Comparison of ENCODE assay signal across 8 cellular contexts in the genomic region with DNA sequence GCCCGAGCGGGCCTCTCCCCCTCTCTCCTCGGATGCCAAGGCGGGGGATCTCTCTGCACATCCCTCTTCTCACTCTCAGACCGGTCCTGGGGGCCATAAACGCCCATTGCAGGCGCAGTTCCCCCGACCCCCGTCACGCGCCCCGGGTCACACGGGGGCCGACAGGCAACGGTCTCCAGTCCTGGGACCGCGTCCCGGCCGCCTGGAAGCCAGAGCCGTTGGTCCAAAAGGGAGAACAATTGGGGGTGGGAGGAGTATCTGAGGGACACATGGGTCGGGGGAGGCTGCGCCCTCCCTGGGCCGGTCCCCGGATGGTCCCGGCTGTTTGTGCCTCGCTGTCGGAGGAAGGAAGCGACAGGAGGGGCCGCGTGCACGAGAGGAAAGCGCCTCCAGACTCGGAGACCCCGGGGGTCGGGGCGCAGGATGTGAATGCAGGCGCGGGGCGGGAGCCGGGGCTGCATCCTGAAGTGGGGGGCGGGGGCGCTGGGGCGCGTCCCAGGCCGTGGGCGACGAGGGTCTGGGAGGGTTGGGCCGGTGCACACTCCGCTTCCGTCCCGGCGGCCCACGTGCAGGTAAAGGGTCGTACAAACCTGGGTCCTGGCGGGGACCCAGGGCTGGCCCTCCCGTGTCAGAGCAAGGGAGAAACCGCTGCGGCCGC. TPM values are rescaled to one million over a fixed set of nuclear protein-coding genes. Genes with fewer than 3 reads are reported as not detected.
A peak's percentile ranks its signal among the peaks of the same experiment; 100 is the strongest.
DNase-seq lines count a peak whose midpoint lies in the region; FAIRE-seq and TF ChIP-seq lines count a peak whose summit lies in the region.

No MANE protein-coding gene starts in this region.

- peaks cover 16% of the 10 kb centered on the region; the same call in 1 of the 2 replicates for H3K23me2 ChIP-seq in H1 (ENCODE audit: low read depth, low read length)

- H2BK12ac ChIP-seq in H1 (ENCODE audit: low read depth, low read length): no peak overlapping the region

- no peak overlapping the region for H2BK120ac ChIP-seq in H1 (replicated peaks; ENCODE audit: low read depth, low read length)

- H3K9me3 ChIP-seq in Caco-2: no peaks in the 10 kb centered on the region
- H3K9me3 ChIP-seq in H1 (ENCODE audit: insufficient read depth in 2 of 2, low read depth in 1 of 2, low read length in 1 of 2): no peaks in the 10 kb centered on the region
- peaks cover 7% of the 10 kb centered on the region for H3K9me3 ChIP-seq in neuron (ENCODE audit: low read length)

- no peaks in the 10 kb centered on the region for H3K27me3 ChIP-seq in Caco-2 (replicated peaks; ENCODE audit: control insufficient read depth, insufficient read depth, low read length)
- peaks cover 13 to 40% (median 35%) of the 10 kb centered on the region in 4 experiments for H3K27me3 ChIP-seq in H1 (replicated peaks in 1 of 4; ENCODE audit: control insufficient read depth in 3 of 4, extremely low read depth in 1 of 4, insufficient read depth in 3 of 4, low read length in 3 of 4)
- H3K27me3 ChIP-seq in neuron (ENCODE audit: insufficient read depth, low read length): peaks cover 60% of the 10 kb centered on the region

- no peak overlapping the region for H3K56ac ChIP-seq in H1 (replicated peaks; ENCODE audit: insufficient read length, low read depth, low read length)

- H4K20me1 ChIP-seq in H1 (replicated peaks in 1 of 2; ENCODE audit: control insufficient read depth in 1 of 2, insufficient read depth in 2 of 2, low read length in 2 of 2): peaks cover 0 to 11% of the 10 kb centered on the region in 2 experiments

- no peak for TF ChIP-seq RAD21 in H1 (IDR thresholded peaks at IDR 0.05 in 1 of 2, conservative IDR thresholded peaks at IDR 0.05 in 1 of 2; ENCODE audit: low read depth in 2 of 2, low read length in 2 of 2)

- no peaks in the 10 kb centered on the region for H3K27me3 Mint-ChIP-seq in Caco-2 (ENCODE audit: insufficient read depth, unreplicated experiment)

- no peak overlapping the region for H2BK15ac ChIP-seq in H1 (ENCODE audit: low read length)

- H3K18ac ChIP-seq in H1 (ENCODE audit: extremely low read depth, low read length): no peak overlapping the region; the same call in none of the 2 replicates

- no peak for TF ChIP-seq POLR2A in H1 (IDR thresholded peaks at IDR 0.05; ENCODE audit: control extremely low read depth in 1 of 2, low read depth in 2 of 2, low read length in 2 of 2)

- H3K4me3 Mint-ChIP-seq in Caco-2 (ENCODE audit: unreplicated experiment): peak overlapping the region; percentile 94

- no peak overlapping the region for H3K27ac Mint-ChIP-seq in Caco-2 (ENCODE audit: unreplicated experiment)

- no peak for TF ChIP-seq EP300 in H1 (IDR thresholded peaks at IDR 0.05; ENCODE audit: borderline replicate concordance in 1 of 2, low read depth in 2 of 2, low read length in 2 of 2)

- H2BK5ac ChIP-seq in H1 (ENCODE audit: low read depth, low read length): no peak overlapping the region

- H3K27ac ChIP-seq in H1 (ENCODE audit: low read depth, low read length): no peak overlapping the region

- no TSS peak for BruUV-seq in Caco-2 (replicated peaks; lab: Mats Ljungman, UMichigan)

- FAIRE-seq in H1 (lab: Jason Lieb, UNC): no peak

- no peak overlapping the region for H3K14ac ChIP-seq in H1 (ENCODE audit: insufficient read length)

- H2AFZ ChIP-seq in H1 (ENCODE audit: low read length) (no peak overlapping the region), neuron (ENCODE audit: low read depth, low read length) (peak overlapping the region; percentile 95)

- no peaks in the 10 kb centered on the region for H3K9me3 Mint-ChIP-seq in Caco-2 (ENCODE audit: unreplicated experiment)

- H3K36me3 ChIP-seq in Caco-2 (ENCODE audit: control insufficient read depth, insufficient read depth, low read length): no peaks in the 10 kb centered on the region
- peaks cover 0 to 5% (median 0%) of the 10 kb centered on the region in 4 experiments; a peak in 1 of 8 replicates for H3K36me3 ChIP-seq in H1 (ENCODE audit: control insufficient read depth in 2 of 4, insufficient read depth in 4 of 4, low read length in 3 of 4)
- H3K36me3 ChIP-seq in neuron (ENCODE audit: insufficient read depth, low read length): no peaks in the 10 kb centered on the region

- no peak overlapping the region for H3K23ac ChIP-seq in H1 (ENCODE audit: insufficient read length)

- H3K4ac ChIP-seq in H1 (replicated peaks; ENCODE audit: insufficient read length, low read depth, low read length): no peak overlapping the region

- DNase-seq in Caco-2 (no peak), NCI-H69 (lab: John Stamatoyannopoulos, UW) (peak; percentile 8), H1 (ENCODE audit: low read depth in 1 of 2, low spot score in 2 of 2) (peak in 1 of 2 experiments; percentile 78), NCI-H345 treated with DMSO at 0.1 percent for 48 hours (lab: John Stamatoyannopoulos, UW; ENCODE audit: unreplicated experiment) (no peak), NCI-H2107 treated with DMSO at 0.1 percent for 48 hours (lab: John Stamatoyannopoulos, UW; ENCODE audit: unreplicated experiment) (no peak), Kasumi-1 (lab: John Stamatoyannopoulos, UW) (no peak), NCI-H187 treated with DMSO at 0.1 percent for 48 hours (lab: John Stamatoyannopoulos, UW) (no peak)

- H3K4me1 ChIP-seq in Caco-2 (peaks cover 15% of the 10 kb centered on the region), H1 (replicated peaks in 1 of 4; ENCODE audit: control insufficient read depth in 3 of 4, insufficient read depth in 4 of 4, low read length in 3 of 4) (peaks cover 0 to 19% (median 7%) of the 10 kb centered on the region in 4 experiments; a peak in 6 of 7 replicates), neuron (ENCODE audit: insufficient read depth, low read length) (no peaks in the 10 kb centered on the region)

- intact Hi-C loops in Caco-2 (cut with micrococcal nuclease; ENCODE audit: unreplicated experiment): no loop called here

- H3K79me1 ChIP-seq in H1 (ENCODE audit: low read depth, low read length): no peaks in the 10 kb centered on the region

- no peak overlapping the region; the same call in 1 of the 2 replicates for H4K8ac ChIP-seq in H1 (ENCODE audit: extremely low read depth, insufficient read depth, low read length)

- WGBS in H1 (ENCODE audit: extremely low coverage in 1 of 2, insufficient coverage in 1 of 2, insufficient read length in 1 of 2, insufficient replicate concordance in 2 of 2, low coverage in 1 of 2, low lambda C conversion rate in 2 of 2, missing lambda C conversion rate in 1 of 2), 2 experiments: 4% methylated on average over 23 of the region's 59 CpGs; no CpG with 5 or more reads in 1 of the 2 experiments

- H3K4me3 ChIP-seq in Caco-2 (ENCODE audit: low read depth, low read length) (peak overlapping the region; percentile 83), H1 (ENCODE audit: extremely low read depth in 1 of 4, insufficient read depth in 2 of 4, low read depth in 3 of 4, low read length in 4 of 4) (peak overlapping the region; percentile 47 to 79 (median 76)), neuron (ENCODE audit: low read length) (peak overlapping the region; percentile 56)

- CTCF ChIA-PET in Caco-2 (lab: Charles Lee): interaction anchor here (0.8 kb wide), 1 partner anchor 39 kb away, joined by 4 read pairs; no protein-coding TSS in a partner anchor
- CTCF ChIA-PET in H1 (lab: Charles Lee; ENCODE audit: partially characterized antibody): interaction anchor here (0.7 to 6.2 kb wide), 4 partner anchors 12 to 127 kb away, joined by 3 to 47 read pairs (median 14); no protein-coding TSS in a partner anchor

- H3K4me2 ChIP-seq in H1 (ENCODE audit: insufficient read depth in 1 of 2, low read depth in 2 of 2, low read length in 2 of 2): peak overlapping the region; percentile 87 to 99

- TF ChIP-seq CTCF in Caco-2 (IDR thresholded peaks at IDR 0.05; ENCODE audit: insufficient read depth in 1 of 2, low read depth in 1 of 2, low read length in 1 of 2, severe bottlenecking in 1 of 2, unreplicated experiment in 1 of 2) (no peak), H1 (IDR thresholded peaks at IDR 0.05; ENCODE audit: control extremely low read depth in 1 of 3, insufficient read depth in 1 of 3, low read depth in 1 of 3, low read length in 3 of 3) (no peak)

- peak overlapping the region in 3 of 4 experiments; percentile 11 to 20 (median 13); a peak in 1 of 7 replicates for H3K9ac ChIP-seq in H1 (replicated peaks in 1 of 4; ENCODE audit: extremely low read depth in 1 of 4, low read depth in 3 of 4, low read length in 3 of 4)

- no peak overlapping the region for H2AK5ac ChIP-seq in H1 (ENCODE audit: low read depth, low read length)

- H3K79me2 ChIP-seq in H1 (ENCODE audit: control insufficient read depth in 1 of 2, insufficient read depth in 2 of 2, low read length in 2 of 2): no peaks in the 10 kb centered on the region

- H2BK20ac ChIP-seq in H1 (ENCODE audit: low read length): no peak overlapping the region

- H3K4me1 Mint-ChIP-seq in Caco-2 (ENCODE audit: low read depth, unreplicated experiment): peaks cover 18% of the 10 kb centered on the region

- POLR2A ChIA-PET in Caco-2 (lab: Charles Lee): no interaction called here
- POLR2A ChIA-PET in H1 (lab: Charles Lee; ENCODE audit: partially characterized antibody): interaction anchor here (0.9 to 4.5 kb wide), 5 partner anchors 11 to 66 kb away, joined by 3 to 61 read pairs (median 8); no protein-coding TSS in a partner anchor

- H3K36me3 Mint-ChIP-seq in Caco-2 (ENCODE audit: insufficient read depth, unreplicated experiment): peaks cover 5% of the 10 kb centered on the region

- no peak overlapping the region for H4K5ac ChIP-seq in H1 (ENCODE audit: insufficient read length, low read depth, low read length)

- H4K91ac ChIP-seq in H1 (replicated peaks; ENCODE audit: insufficient read length, low read length): no peak overlapping the region

RNA-seq across cellular contexts. Expression of gene SLC4A11, which starts 0.9 kb away (rescaled TPM):
- total RNA-seq in Caco-2 (2022): 8.6 and 9.5 TPM in 2 replicates
- total RNA-seq in H1 (2021; fragmentation: NEBNext Ultra II Directional; extraction: Animal tissue kit (Norgen Biotek cat#: 25700)): 29.1 and 32.3 TPM in 2 replicates
- polyA plus RNA-seq in H1 (2011; rRNA removed): 11.9 and 20.9 TPM in 2 replicates
- polyA plus RNA-seq in H1 (2011; cell fraction: cytosol; rRNA removed): 11.0 TPM
- 95.5 TPM for polyA plus RNA-seq in H1 (2011; cell fraction: nucleus; rRNA removed)
- polyA plus RNA-seq in H1 (2012, experiment 1 of 2): 21.9 to 33.9 TPM (median 28.9 TPM) in 4 replicates
- polyA plus RNA-seq in H1 (2012, experiment 2 of 2): 18.1 TPM
- polyA plus RNA-seq in H1 (2013, experiment 1 of 2): 37.5 TPM
- polyA plus RNA-seq in H1 (2013, experiment 2 of 2): 34.4 TPM
- polyA minus RNA-seq in H1 (2011; rRNA and poly(A)+ RNA removed): 7.9 and 12.2 TPM in 2 replicates
- 17.8 TPM for polyA minus RNA-seq in H1 (2011; cell fraction: cytosol; rRNA and poly(A)+ RNA removed)
- polyA minus RNA-seq in H1 (2011; cell fraction: nucleus; rRNA and poly(A)+ RNA removed): 29.5 TPM

RNA-seq across cellular contexts. Expression of gene ITPA, which starts 28.8 kb away (rescaled TPM):
- total RNA-seq in Caco-2 (2022): 68.4 and 73.8 TPM in 2 replicates
- 80.9 and 94.0 TPM in 2 replicates for total RNA-seq in H1 (2021; fragmentation: NEBNext Ultra II Directional; extraction: Animal tissue kit (Norgen Biotek cat#: 25700))
- 88.2 and 90.3 TPM in 2 replicates for polyA plus RNA-seq in H1 (2011; rRNA removed)
- polyA plus RNA-seq in H1 (2011; cell fraction: cytosol; rRNA removed): 76.8 TPM
- 68.8 TPM for polyA plus RNA-seq in H1 (2011; cell fraction: nucleus; rRNA removed)
- 78.5 to 95.4 TPM (median 90.5 TPM) in 4 replicates for polyA plus RNA-seq in H1 (2012, experiment 1 of 2)
- 85.8 TPM for polyA plus RNA-seq in H1 (2012, experiment 2 of 2)
- 73.6 TPM for polyA plus RNA-seq in H1 (2013, experiment 1 of 2)
- polyA plus RNA-seq in H1 (2013, experiment 2 of 2): 72.9 TPM
- polyA minus RNA-seq in H1 (2011; rRNA and poly(A)+ RNA removed): 14.7 and 15.6 TPM in 2 replicates
- polyA minus RNA-seq in H1 (2011; cell fraction: cytosol; rRNA and poly(A)+ RNA removed): 22.7 TPM
- polyA minus RNA-seq in H1 (2011; cell fraction: nucleus; rRNA and poly(A)+ RNA removed): 13.9 TPM

RNA-seq across cellular contexts. Expression of gene DDRGK1, which starts 33.6 kb away (rescaled TPM):
- 76.3 and 84.8 TPM in 2 replicates for total RNA-seq in Caco-2 (2022)
- total RNA-seq in H1 (2021; fragmentation: NEBNext Ultra II Directional; extraction: Animal tissue kit (Norgen Biotek cat#: 25700)): 42.0 and 43.8 TPM in 2 replicates
- 29.4 and 31.2 TPM in 2 replicates for polyA plus RNA-seq in H1 (2011; rRNA removed)
- 51.1 TPM for polyA plus RNA-seq in H1 (2011; cell fraction: cytosol; rRNA removed)
- polyA plus RNA-seq in H1 (2011; cell fraction: nucleus; rRNA removed): 35.3 TPM
- 37.0 to 47.9 TPM (median 45.6 TPM) in 4 replicates for polyA plus RNA-seq in H1 (2012, experiment 1 of 2)
- 29.9 TPM for polyA plus RNA-seq in H1 (2012, experiment 2 of 2)
- 48.3 TPM for polyA plus RNA-seq in H1 (2013, experiment 1 of 2)
- polyA plus RNA-seq in H1 (2013, experiment 2 of 2): 56.7 TPM
- polyA minus RNA-seq in H1 (2011; rRNA and poly(A)+ RNA removed): 11.3 and 15.2 TPM in 2 replicates
- polyA minus RNA-seq in H1 (2011; cell fraction: cytosol; rRNA and poly(A)+ RNA removed): 16.9 TPM
- polyA minus RNA-seq in H1 (2011; cell fraction: nucleus; rRNA and poly(A)+ RNA removed): 12.4 TPM
